Comparison of ENCODE assay signal across 24 cellular contexts in the genomic region with DNA sequence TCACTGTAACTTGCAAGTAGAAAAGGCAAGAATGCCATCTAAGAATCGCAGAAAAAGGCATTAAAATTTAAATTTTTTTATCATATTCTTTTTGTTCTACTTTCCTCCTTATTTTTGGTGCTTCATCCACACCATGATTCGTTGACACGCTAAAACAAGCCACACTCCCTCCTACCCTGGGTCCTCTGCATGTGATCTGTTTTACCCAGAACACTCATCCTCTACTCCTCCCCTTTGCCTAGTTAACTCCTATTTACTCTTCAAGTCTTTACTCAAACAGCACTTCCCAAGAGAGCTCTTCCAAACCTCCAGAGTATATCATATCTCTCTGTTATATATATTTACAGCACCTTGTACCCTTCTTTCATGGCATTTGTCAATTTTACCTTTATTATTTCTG.
"Had no signal": no experiment of that assay in that cellular context is flagged by ENCODE, and none has a peak within 500 bp of the region (broad histone marks: within the 10 kb centered on the region; RNA-seq: fewer than 3 reads in every experiment).

No MANE protein-coding gene starts in this region.

- H3K4me3 ChIP-seq: breast epithelium, colonic mucosa, gastroesophageal sphincter, ovary, sigmoid colon, uterus had no signal

- DNase-seq: activated CD4-positive, alpha-beta T cell treated with anti-CD3 and anti-CD28 coated beads for 4 hours; activated CD4-positive, alpha-beta T cell treated with anti-CD3 and anti-CD28 coated beads, Interleukin-2, amount 50 U/mL, for 4 hours; activated naive CD4-positive, alpha-beta T cell; activated T-cell treated with anti-CD3 and anti-CD28 coated beads for 4 hours; activated T-cell treated with anti-CD3 and anti-CD28 coated beads, Interleukin-2, amount 50 U/mL, for 72 hours; cerebellar nuclear complex; colonic mucosa; effector CD8-positive, alpha-beta T cell; head of caudate nucleus; hippocampal formation; left colon; naive B cell; nephron progenitor cell; ovary; sigmoid colon; small intestine; stimulated activated CD4-positive, alpha-beta T cell treated with anti-CD3 and anti-CD28 coated beads, Interleukin-4, amount 100 ng/mL, for 24 hours; stimulated activated naive CD8-positive, alpha-beta T cell treated with anti-CD3 and anti-CD28 coated beads, Interleukin-15, amount 100 ng/mL, for 72 hours; substantia nigra; uterus had no signal

- H3K27me3 ChIP-seq: breast epithelium, colonic mucosa, gastroesophageal sphincter, ovary, sigmoid colon, uterus had no signal

- H3K9me3 ChIP-seq: breast epithelium, colonic mucosa, gastroesophageal sphincter, ovary, sigmoid colon, uterus had no signal

- ATAC-seq: activated naive CD4-positive, alpha-beta T cell treated with anti-CD3 and anti-CD28 coated beads, Interleukin-2, amount 50 U/mL, for 72 hours; activated T-cell treated with anti-CD3 and anti-CD28 coated beads, Interleukin-2, amount 50 U/mL, for 72 hours; gastroesophageal sphincter; left colon; stimulated activated effector memory CD8-positive, alpha-beta T cell treated with anti-CD3 and anti-CD28 coated beads, Interleukin-12 subunit alpha, Interleukin-12 subunit beta, amount 100 ng/mL, for 72 hours; stimulated activated naive CD8-positive, alpha-beta T cell treated with anti-CD3 and anti-CD28 coated beads, Interleukin-15, amount 100 ng/mL, for 72 hours had no signal

- H3K36me3 ChIP-seq: colonic mucosa, ovary, uterus had no signal

- H3K4me1 ChIP-seq: breast epithelium, colonic mucosa, gastroesophageal sphincter, sigmoid colon, uterus had no signal

- H3K27ac ChIP-seq: breast epithelium, colonic mucosa, gastroesophageal sphincter, ovary, sigmoid colon, uterus had no signal
